24 cellular contexts compared by ENCODE assay signal in the genomic region with DNA sequence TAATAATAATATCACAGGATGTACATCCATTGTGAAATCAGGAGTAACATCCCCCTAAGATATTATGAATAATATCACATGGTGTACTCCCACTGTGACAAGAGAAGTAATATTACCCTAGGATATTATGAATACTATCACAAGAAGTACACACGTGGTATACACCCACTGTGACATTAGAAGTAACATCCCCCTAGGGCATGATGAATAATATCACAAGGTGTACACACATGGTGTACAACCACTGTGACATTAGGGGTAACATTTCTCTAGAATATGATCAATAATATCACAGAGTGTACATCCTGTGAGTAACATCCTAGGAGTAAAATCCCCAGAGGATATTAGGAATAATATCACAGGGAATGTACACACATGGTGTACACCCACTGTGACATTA. TPM values are rescaled to one million over a fixed set of nuclear protein-coding genes. Genes with fewer than 3 reads are reported as not detected.
"Had no signal": no experiment of that assay in that cellular context is flagged by ENCODE, and none has a peak within 500 bp of the region (broad histone marks: within the 10 kb centered on the region; RNA-seq: fewer than 3 reads in every experiment).

No MANE protein-coding gene starts in this region.

- FAIRE-seq: HepG2, RCC 7860 had no signal

- DNase-seq: IMR-90, Karpas-422, KG1, MG63, NCI-H1092, NCI-H1105 treated with DMSO at 0.1 percent for 48 hours, NCI-H1417 treated with DMSO at 0.1 percent for 48 hours, NCI-H146, NCI-H1694 treated with DMSO at 0.1 percent for 48 hours, NCI-H2029, NCI-H2081 treated with DMSO at 0.1 percent for 48 hours, NCI-H2171, NCI-H226, NCI-H446, NCI-H510A, NCI-H524 treated with DMSO at 0.1 percent for 48 hours, NCI-H69, NCI-H774, Right ventricle myocardium superior, RPMI8226, SIG-M5 had no signal

- ATAC-seq: HepG2 had no signal

RNA-seq across cellular contexts. Expression of a gene that starts 5.0 kb away (rescaled TPM):
- total RNA-seq: HepG2, IMR-90, Right ventricle myocardium superior, SJSA1 had no signal
